Comparison of ENCODE assay signal across 15 cellular contexts in the genomic region with DNA sequence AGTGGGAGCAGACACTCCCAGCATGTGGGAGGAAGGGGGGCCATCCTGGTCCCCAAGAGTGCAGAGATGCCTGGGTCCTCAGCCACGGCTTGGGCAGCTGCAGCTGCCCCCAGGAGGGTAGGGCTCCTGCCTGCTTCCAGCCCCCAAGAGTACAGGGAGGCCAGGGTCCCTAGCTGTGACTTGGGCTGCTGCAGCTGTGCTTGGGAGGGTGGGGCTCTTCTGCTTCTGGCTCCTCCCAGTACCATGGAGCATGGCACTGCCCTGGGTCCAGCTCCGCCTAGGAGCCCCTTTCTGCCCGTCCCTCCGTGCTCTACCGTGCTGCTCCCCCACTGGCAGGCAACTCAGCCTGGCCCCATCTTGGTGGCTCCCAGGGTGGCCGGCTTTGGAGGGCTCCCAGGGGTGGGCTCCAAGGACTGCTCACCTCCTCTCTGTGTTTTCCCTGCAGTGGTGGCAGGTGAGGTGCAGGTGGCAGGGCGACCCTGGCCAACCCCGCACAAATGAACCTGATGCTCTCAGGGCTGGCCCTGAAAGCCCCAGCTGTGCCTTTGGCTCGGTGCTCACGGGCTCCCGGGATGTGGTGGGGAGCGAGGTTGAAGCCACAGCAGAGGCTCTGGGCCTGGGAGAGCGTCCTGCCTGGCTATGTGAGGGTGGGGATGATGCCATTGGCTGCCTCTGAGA. TPM values are rescaled to one million over a fixed set of nuclear protein-coding genes. Genes with fewer than 3 reads are reported as not detected.
A peak's percentile ranks its signal among the peaks of the same experiment; 100 is the strongest.
DNase-seq lines count a peak whose midpoint lies in the region; ATAC-seq and TF ChIP-seq lines count a peak whose summit lies in the region.
"Had no signal": no experiment of that assay in that cellular context is flagged by ENCODE, and none has a peak within 500 bp of the region (broad histone marks: within the 10 kb centered on the region; RNA-seq: fewer than 3 reads in every experiment).

No MANE protein-coding gene starts in this region.

- peak overlapping the region; percentile 83 for H2AK5ac ChIP-seq in neuronal stem cell (ENCODE audit: low read depth, low read length)
- no peak overlapping the region for H2AK5ac ChIP-seq in H9 (ENCODE audit: insufficient read length, low read length)

- TF ChIP-seq CTCF in left ventricle myocardium inferior (IDR thresholded peaks at IDR 0.05; ENCODE audit: borderline replicate concordance) (no peak), SU-DHL-6 (IDR thresholded peaks at IDR 0.05; ENCODE audit: insufficient read depth, low read length, poor library complexity, severe bottlenecking) (no peak), H9 (conservative IDR thresholded peaks at IDR 0.05) (no peak)

- H4K8ac ChIP-seq in neuronal stem cell (ENCODE audit: low read depth, low read length) (no peak overlapping the region), H9 (replicated peaks; ENCODE audit: insufficient read length, low read depth, low read length) (no peak overlapping the region)

- H4K91ac ChIP-seq in neuronal stem cell (ENCODE audit: low read depth, low read length, poor library complexity) (no peak overlapping the region), H9 (ENCODE audit: insufficient read length, low read depth, low read length) (no peak overlapping the region)

- peak overlapping the region; percentile 43 for H2BK15ac ChIP-seq in neuronal stem cell (ENCODE audit: low read length)
- H2BK15ac ChIP-seq in H9 (ENCODE audit: low read depth, low read length), result no peak overlapping the region

- 88% methylated on average over 13 of the region's 13 CpGs for WGBS in right cardiac atrium
- WGBS in neuronal stem cell (ENCODE audit: extremely low coverage in 2 of 2, insufficient read length in 2 of 2, insufficient replicate concordance in 1 of 2), 2 donors, result no CpG with 5 or more reads among the region's 13 CpGs
- WGBS in H9 (ENCODE audit: extremely low coverage, insufficient read length, low lambda C conversion rate), result no CpG with 5 or more reads among the region's 13 CpGs

- H3K9ac ChIP-seq in SU-DHL-6 (ENCODE audit: low read length) (0 out of 2 replicates have a peak overlapping the region, but pooled peaks have one; percentile 5), neuronal stem cell (ENCODE audit: low read depth, low read length, poor library complexity) (peak overlapping the region; percentile 54), H9 (ENCODE audit: extremely low read depth, insufficient read length, low read length) (no peak overlapping the region)
- H3K9ac ChIP-seq: GM23248 had no signal

- H3K9me2 ChIP-seq in SU-DHL-6 (replicated peaks; ENCODE audit: insufficient read depth, low read length), result no peaks in the 10 kb centered on the region

- no peak overlapping the region for H3K27ac ChIP-seq in right cardiac atrium (ENCODE audit: low read length)
- H3K27ac ChIP-seq in left ventricle myocardium inferior (replicated peaks), result no peak overlapping the region
- H3K27ac ChIP-seq in SU-DHL-6 (ENCODE audit: low read depth, low read length), result peak overlapping the region; percentile 11
- H3K27ac ChIP-seq in neuronal stem cell (replicated peaks; ENCODE audit: low read length), result no peak overlapping the region
- H3K27ac ChIP-seq in H9 (ENCODE audit: insufficient read length, low read depth, low read length), result no peak overlapping the region
- H3K27ac ChIP-seq: GM23248 had no signal

- no peaks in the 10 kb centered on the region for H3K36me3 Mint-ChIP-seq in H9 (ENCODE audit: insufficient read depth in 1 of 3, low read depth in 3 of 3)
- H3K36me3 Mint-ChIP-seq: CD14-positive monocyte had no signal

- intact Hi-C loops in right cardiac atrium (cut with DNase I) (no loop called here), left ventricle myocardium inferior (cut with micrococcal nuclease) (no loop called here)

- H3K4me1 ChIP-seq in right cardiac atrium (ENCODE audit: control insufficient read depth, insufficient read depth, low read length) (no peaks in the 10 kb centered on the region), left ventricle myocardium inferior (no peaks in the 10 kb centered on the region), neuronal stem cell (ENCODE audit: control insufficient read depth in 2 of 2, insufficient read depth in 1 of 2, low read depth in 1 of 2, low read length in 2 of 2) (peaks cover 0 to 2% of the 10 kb centered on the region in 2 donors), H9 (ENCODE audit: insufficient read depth, low read length) (no peaks in the 10 kb centered on the region)

- peaks cover 9 to 12% of the 10 kb centered on the region in 2 experiments for H3K4me1 Mint-ChIP-seq in H9

- H3K79me1 ChIP-seq in neuronal stem cell (ENCODE audit: low read depth, low read length) (no peaks in the 10 kb centered on the region), H9 (ENCODE audit: insufficient read depth, low read depth, low read length, poor library complexity, severe bottlenecking) (no peaks in the 10 kb centered on the region)

- no peak overlapping the region for H3K4ac ChIP-seq in neuronal stem cell (ENCODE audit: low read length)
- H3K4ac ChIP-seq in H9 (ENCODE audit: low read depth, low read length), result no peak overlapping the region

- 0 out of 2 replicates have a peak, but pooled peaks cover 6% of the 10 kb centered on the region for H3F3A ChIP-seq in SU-DHL-6 (ENCODE audit: insufficient read depth)

- H3K18ac ChIP-seq in neuronal stem cell (ENCODE audit: low read length) (peak overlapping the region; percentile 70), H9 (ENCODE audit: insufficient read length, low read depth, low read length) (no peak overlapping the region)

- no peak overlapping the region for H3T11ph ChIP-seq in H9 (ENCODE audit: low read length)

- H2BK20ac ChIP-seq in H9 (ENCODE audit: low read depth, low read length, poor library complexity, severe bottlenecking), result no peak overlapping the region

- H4K20me1 ChIP-seq in SU-DHL-6 (ENCODE audit: low read depth, low read length) (no peaks in the 10 kb centered on the region), H9 (ENCODE audit: control insufficient read depth, insufficient read depth, insufficient read length) (no peaks in the 10 kb centered on the region)

- H3K27ac Mint-ChIP-seq in H9, result no peak overlapping the region
- H3K27ac Mint-ChIP-seq: CD14-positive monocyte, HFFc6 had no signal

- H3K9me3 ChIP-seq in right cardiac atrium (ENCODE audit: control insufficient read depth, low read length), result no peaks in the 10 kb centered on the region
- no peaks in the 10 kb centered on the region for H3K9me3 ChIP-seq in left ventricle myocardium inferior (replicated peaks)
- no peaks in the 10 kb centered on the region for H3K9me3 ChIP-seq in SU-DHL-6 (ENCODE audit: insufficient read depth, low read length)
- no peaks in the 10 kb centered on the region for H3K9me3 ChIP-seq in neuronal stem cell (replicated peaks in 1 of 2; ENCODE audit: control insufficient read depth in 2 of 2, insufficient read depth in 1 of 2, low read depth in 1 of 2, low read length in 2 of 2)
- no peaks in the 10 kb centered on the region for H3K9me3 ChIP-seq in H9 (ENCODE audit: control insufficient read depth, low read depth, low read length)

- H3K14ac ChIP-seq in neuronal stem cell (ENCODE audit: low read length) (peak overlapping the region; percentile 43), H9 (ENCODE audit: insufficient read depth, low read length) (no peak overlapping the region)

- no peak overlapping the region for H3K23ac ChIP-seq in neuronal stem cell (ENCODE audit: low read depth, low read length, poor library complexity)
- H3K23ac ChIP-seq in H9 (ENCODE audit: insufficient read length, low read depth, low read length), result no peak overlapping the region

- H3K79me2 ChIP-seq in SU-DHL-6 (ENCODE audit: insufficient read depth, low read length) (no peaks in the 10 kb centered on the region), H9 (ENCODE audit: insufficient read depth, low read length) (no peaks in the 10 kb centered on the region)

- H3K56ac ChIP-seq in H9 (ENCODE audit: insufficient read length, low read depth, low read length), result no peak overlapping the region

- ATAC-seq in right cardiac atrium (peak; percentile 22 to 38), GM18861 (IDR thresholded peaks at IDR 0.05; ENCODE audit: unreplicated experiment) (no peak), GM21528 (IDR thresholded peaks at IDR 0.05; ENCODE audit: low FRiP score, unreplicated experiment) (no peak)

- H3K4me3 ChIP-seq in right cardiac atrium (ENCODE audit: low read length), result no peak overlapping the region
- H3K4me3 ChIP-seq in left ventricle myocardium inferior, result no peak overlapping the region
- no peak overlapping the region for H3K4me3 ChIP-seq in SU-DHL-6 (ENCODE audit: insufficient read depth, low read length, poor library complexity, severe bottlenecking)
- peak overlapping the region in 1 of 2 donors; percentile 17 for H3K4me3 ChIP-seq in neuronal stem cell (ENCODE audit: low read length in 2 of 2)
- H3K4me3 ChIP-seq: GM23248 had no signal

- no peaks in the 10 kb centered on the region; a peak in 1 of 5 replicates for H3K9me3 Mint-ChIP-seq in H9
- H3K9me3 Mint-ChIP-seq: HFFc6 had no signal

- peak overlapping the region; percentile 12 for H2BK5ac ChIP-seq in neuronal stem cell (ENCODE audit: low read length)
- H2BK5ac ChIP-seq in H9 (ENCODE audit: insufficient read length, low read length), result no peak overlapping the region

- H2AFZ ChIP-seq in SU-DHL-6 (ENCODE audit: low read depth, low read length, severe bottlenecking) (peak overlapping the region; percentile 49), neuronal stem cell (ENCODE audit: low read length) (no peak overlapping the region), H9 (ENCODE audit: low read length) (no peak overlapping the region)
- H2AFZ ChIP-seq: GM23248 had no signal

- H4K5ac ChIP-seq in H9 (ENCODE audit: insufficient read length, low read depth, low read length), result no peak overlapping the region

- H2BK12ac ChIP-seq in neuronal stem cell (ENCODE audit: low read length) (no peak overlapping the region), H9 (ENCODE audit: insufficient read length, low read depth, low read length) (no peak overlapping the region)

- no peak for DNase-seq in right cardiac atrium
- DNase-seq in left ventricle myocardium inferior, result no peak
- DNase-seq in neuronal stem cell (ENCODE audit: low spot score), result no peak
- no peak for DNase-seq in H9
- DNase-seq: DMS153, GM23248, HFFc6, KG1, NCI-H1417 treated with DMSO at 0.1 percent for 48 hours, NCI-H2081, SHP77 treated with DMSO at 0.1 percent for 48 hours had no signal

- no peak overlapping the region for H3K4me3 Mint-ChIP-seq in H9
- H3K4me3 Mint-ChIP-seq: CD14-positive monocyte, HFFc6 had no signal

- H3K36me3 ChIP-seq in left ventricle myocardium inferior (no peaks in the 10 kb centered on the region), SU-DHL-6 (ENCODE audit: low read length) (no peaks in the 10 kb centered on the region), neuronal stem cell (replicated peaks in 1 of 2; ENCODE audit: control insufficient read depth in 2 of 2, insufficient read depth in 2 of 2, low read length in 2 of 2) (no peaks in the 10 kb centered on the region)

- H3K27me3 ChIP-seq in right cardiac atrium (ENCODE audit: control insufficient read depth, insufficient read depth) (no peaks in the 10 kb centered on the region), left ventricle myocardium inferior (ENCODE audit: low read depth) (peaks cover 17% of the 10 kb centered on the region), SU-DHL-6 (ENCODE audit: low read length) (no peaks in the 10 kb centered on the region), neuronal stem cell (ENCODE audit: control insufficient read depth in 3 of 3, insufficient read depth in 3 of 3, low read depth in 1 of 3, low read length in 3 of 3) (peaks cover 0 to 17% (median 0%) of the 10 kb centered on the region in 3 experiments), H9 (ENCODE audit: insufficient read depth, low read length) (no peaks in the 10 kb centered on the region)

- no peaks in the 10 kb centered on the region for H3K23me2 ChIP-seq in H9 (ENCODE audit: insufficient read length, low read depth, low read length, poor library complexity, severe bottlenecking)

- H3K27me3 Mint-ChIP-seq in H9 (ENCODE audit: low read depth), result no peaks in the 10 kb centered on the region; the same call in 1 of the 2 replicates

- H3K4me2 ChIP-seq in SU-DHL-6 (ENCODE audit: low read depth, low read length, poor library complexity, severe bottlenecking) (peak overlapping the region; percentile 23), neuronal stem cell (ENCODE audit: insufficient read depth, low read length, poor library complexity, severe bottlenecking) (no peak overlapping the region), H9 (ENCODE audit: insufficient read depth, insufficient read length, low read length) (no peak overlapping the region)

- no peak overlapping the region for H2BK120ac ChIP-seq in neuronal stem cell (ENCODE audit: low read depth, low read length)
- no peak overlapping the region for H2BK120ac ChIP-seq in H9 (ENCODE audit: low read depth, low read length, poor library complexity, severe bottlenecking)

RNA-seq across cellular contexts. Expression of a gene that starts 18.5 kb away (rescaled TPM):
- total RNA-seq in right cardiac atrium, result 100 to 1,000 TPM; 155 to 175 (median 168) TPM
- 52.2 TPM for polyA plus RNA-seq in right cardiac atrium
- total RNA-seq in left ventricle myocardium inferior, result 159 TPM
- 144 TPM for polyA plus RNA-seq in neuronal stem cell (2013, experiment 1 of 2)
- 140 TPM for polyA plus RNA-seq in neuronal stem cell (2013, experiment 2 of 2)
- 345 and 351 TPM in 2 replicates for total RNA-seq in H9 (2021)

Comparison
In these comparisons a context has a peak if more than half of its experiments do, and no peak if none do; other contexts are left out.
1. ATAC-seq: peak in right cardiac atrium (2 of 2); none in GM18861 (single experiment) and GM21528 (single experiment).